In genomic region chr4:28772796-28773195, GRCh38 we compare ENCODE assay signal across 17 cellular contexts.
DNase-seq lines count a peak whose midpoint lies in the region; ATAC-seq and TF ChIP-seq lines count a peak whose summit lies in the region.
"Had no signal": no experiment of that assay in that cellular context is flagged by ENCODE, and none has a peak within 500 bp of the region (broad histone marks: within the 10 kb centered on the region; RNA-seq: fewer than 3 reads in every experiment).

No MANE protein-coding gene starts in this region.

- H3K9me3 ChIP-seq in left ventricle myocardium inferior (replicated peaks) = peaks cover 9% of the 10 kb centered on the region
- H3K9me3 ChIP-seq: BE2C had no signal

- TF ChIP-seq CTCF in fibroblast of the aortic adventitia (IDR thresholded peaks at IDR 0.05; ENCODE audit: insufficient read depth, low read length) (no peak), left ventricle myocardium inferior (IDR thresholded peaks at IDR 0.05; ENCODE audit: borderline replicate concordance) (no peak)

- peaks cover 5% of the 10 kb centered on the region for H3K4me1 ChIP-seq in left ventricle myocardium inferior

- H3K36me3 ChIP-seq in left ventricle myocardium inferior = no peaks in the 10 kb centered on the region
- H3K36me3 ChIP-seq: BE2C had no signal

- H3K27ac ChIP-seq in left ventricle myocardium inferior (replicated peaks) = peak overlapping the region; percentile 42

- DNase-seq in Right ventricle myocardium superior (no peak), cardiac septum (ENCODE audit: low spot score) (no peak), fibroblast of the aortic adventitia (ENCODE audit: low read depth) (peak; percentile 8), left ventricle myocardium inferior (no peak), NAMALWA (ENCODE audit: low spot score) (no peak), HK-2 (ENCODE audit: unreplicated experiment) (no peak)
- DNase-seq in activated CD4-positive, CD25-positive, alpha-beta regulatory T cell (lab: John Stamatoyannopoulos, UW) = no peak
- DNase-seq: C1 segment of cervical spinal cord; CD4-positive, CD25-positive, alpha-beta regulatory T cell; CD8-positive, alpha-beta memory T cell; COR-L47; DMS 273 treated with DMSO at 0.1 percent for 48 hours; DMS53; DND-41; H9 had no signal

- H3K4me3 ChIP-seq in fibroblast of the aortic adventitia (ENCODE audit: low read depth, low read length) (no peak overlapping the region), left ventricle myocardium inferior (no peak overlapping the region)
- H3K4me3 ChIP-seq: GM12878 had no signal

- peak; percentile 86 for ATAC-seq in Right ventricle myocardium superior (ENCODE audit: poor library complexity)
- ATAC-seq: GM12878 had no signal

- intact Hi-C loops in Right ventricle myocardium superior (cut with DNase I) = no loop called here
- intact Hi-C loops in cardiac septum (cut with DNase I) = loop anchor here (2.0 kb wide), 1 partner anchor 28 kb away; no protein-coding TSS in a partner anchor
- intact Hi-C loops in left ventricle myocardium inferior (cut with micrococcal nuclease) = no loop called here

- H3K27me3 ChIP-seq in left ventricle myocardium inferior (ENCODE audit: low read depth) = no peaks in the 10 kb centered on the region
- H3K27me3 ChIP-seq: BE2C had no signal
